Comparison of ENCODE assay signal across 8 cellular contexts in the genomic region with DNA sequence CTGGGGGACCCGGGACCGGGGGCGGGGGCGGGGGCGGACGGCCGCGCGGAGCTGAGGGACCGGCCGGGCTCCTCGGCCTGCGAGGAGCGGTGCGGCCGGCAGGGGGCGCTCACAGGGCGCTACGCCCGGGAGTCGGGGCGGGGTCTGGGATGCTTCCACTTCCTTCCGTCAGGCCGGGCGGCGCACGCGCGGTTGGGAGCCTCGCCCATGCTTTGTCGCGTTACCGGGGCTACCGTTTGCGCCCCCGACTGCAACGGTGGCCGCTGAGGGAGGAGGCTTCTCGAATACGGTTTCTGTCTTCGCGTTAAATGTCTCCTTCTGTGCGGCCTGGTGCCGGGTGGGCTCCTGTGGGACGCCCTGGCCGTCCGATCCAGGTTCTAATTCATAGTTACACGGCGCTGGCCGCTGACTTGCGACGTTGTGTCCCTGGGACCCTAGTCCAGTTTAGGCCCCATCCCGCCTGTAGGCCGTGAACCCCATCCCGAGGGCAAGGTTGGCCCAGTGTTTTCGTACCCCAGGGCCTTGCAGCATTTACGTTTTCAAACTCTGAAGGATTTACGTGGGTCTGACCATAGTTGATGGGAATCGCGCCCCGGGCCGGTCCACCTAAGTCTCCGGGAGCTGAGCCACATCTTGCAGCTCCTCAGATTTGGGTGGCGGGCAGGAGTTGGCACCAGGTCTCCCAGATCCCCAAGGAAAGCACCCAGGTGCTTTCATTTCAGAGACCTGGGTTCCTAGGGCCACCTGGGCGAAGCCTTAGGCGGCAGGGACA. TPM values are rescaled to one million over a fixed set of nuclear protein-coding genes. Genes with fewer than 3 reads are reported as not detected.
DNase-seq lines count a peak whose midpoint lies in the region; ATAC-seq and TF ChIP-seq lines count a peak whose summit lies in the region.

No MANE protein-coding gene starts in this region.

- peak; percentile 36 for ATAC-seq in GM21717 (IDR thresholded peaks at IDR 0.05; ENCODE audit: unreplicated experiment)
- ATAC-seq in RWPE2 (ENCODE audit: low read depth): peak; percentile 45

- peaks cover 8% of the 10 kb centered on the region for H3K9me3 Mint-ChIP-seq in neural progenitor cell

- peak overlapping the region; percentile 52 for H3K9ac ChIP-seq in neural progenitor cell

- peak overlapping the region; percentile 71 for H3K4me3 ChIP-seq in RWPE2 (ENCODE audit: severe bottlenecking)
- H3K4me3 ChIP-seq in foreskin fibroblast (ENCODE audit: low read depth in 1 of 2, low read length in 2 of 2): peak overlapping the region; percentile 68 to 89
- peak overlapping the region; percentile 74 for H3K4me3 ChIP-seq in neural progenitor cell
- H3K4me3 ChIP-seq in stomach: peak overlapping the region; percentile 55 to 72 (median 68)

- H4K20me1 ChIP-seq in neural progenitor cell (ENCODE audit: low read depth): no peaks in the 10 kb centered on the region

- TF ChIP-seq CTCF in LNCAP (IDR thresholded peaks at IDR 0.05) (peak; percentile 64), RWPE2 (IDR thresholded peaks at IDR 0.05; ENCODE audit: poor library complexity, severe bottlenecking) (peak; percentile 78), foreskin fibroblast (IDR thresholded peaks at IDR 0.05; ENCODE audit: low read depth, low read length) (peak; percentile 34), neural progenitor cell (IDR thresholded peaks at IDR 0.05) (peak; percentile 67), stomach (IDR thresholded peaks at IDR 0.05) (peak in 3 of 7 experiments; percentile 74 to 92 (median 83))

- no peaks in the 10 kb centered on the region for H3K9me3 ChIP-seq in RWPE2 (ENCODE audit: severe bottlenecking)
- no peaks in the 10 kb centered on the region for H3K9me3 ChIP-seq in neural progenitor cell (ENCODE audit: low read depth)
- no peaks in the 10 kb centered on the region for H3K9me3 ChIP-seq in stomach

- H3K79me2 ChIP-seq in neural progenitor cell (ENCODE audit: low read depth): peaks cover 7% of the 10 kb centered on the region

- no peaks in the 10 kb centered on the region for H3K36me3 Mint-ChIP-seq in neural progenitor cell

- peak overlapping the region; percentile 60 for H3K27ac Mint-ChIP-seq in neural progenitor cell

- intact Hi-C loops in stomach (cut with DNase I; ENCODE audit: low total_unique reads): no loop called here

- 0 to 56% (median 25%) methylated on average over 39 to 64 of the region's 66 CpGs; no CpG with 5 or more reads in 1 of the 5 donors for WGBS in stomach, 5 donors

- TF ChIP-seq POLR2A in stomach (IDR thresholded peaks at IDR 0.05): no peak

- H3K4me2 ChIP-seq in neural progenitor cell: peak overlapping the region; percentile 83

- no peak for TF ChIP-seq EP300 in stomach (IDR thresholded peaks at IDR 0.05)

- peaks cover 9% of the 10 kb centered on the region for H3F3A ChIP-seq in neural progenitor cell (ENCODE audit: low read depth)

- H3K27me3 ChIP-seq in RWPE2 (ENCODE audit: insufficient read depth, poor library complexity, severe bottlenecking) (no peaks in the 10 kb centered on the region), neural progenitor cell (peaks cover 13% of the 10 kb centered on the region), stomach (no peaks in the 10 kb centered on the region)

- H3K27me3 Mint-ChIP-seq in neural progenitor cell (ENCODE audit: insufficient read depth, low read depth): peaks cover 9% of the 10 kb centered on the region

- H3K4me3 Mint-ChIP-seq in neural progenitor cell: peak overlapping the region; percentile 96

- H2AFZ ChIP-seq in neural progenitor cell (replicated peaks): peak overlapping the region; percentile 46

- peak overlapping the region; percentile 55 for H3K27ac ChIP-seq in RWPE2 (ENCODE audit: poor library complexity, severe bottlenecking)
- no peak overlapping the region for H3K27ac ChIP-seq in neural progenitor cell
- peak overlapping the region; percentile 80 to 95 (median 90) for H3K27ac ChIP-seq in stomach

- H3K4me1 Mint-ChIP-seq in neural progenitor cell: peaks cover 6% of the 10 kb centered on the region

- H3K36me3 ChIP-seq in RWPE2 (ENCODE audit: low read depth) (peaks cover 30% of the 10 kb centered on the region), neural progenitor cell (peaks cover 5% of the 10 kb centered on the region), stomach (peaks cover 0 to 24% (median 19%) of the 10 kb centered on the region in 4 donors)

- DNase-seq in DMS53 (lab: John Stamatoyannopoulos, UW) (peak; percentile 84), RWPE2 (ENCODE audit: low spot score) (peak; percentile 77), activated gamma-delta T cell treated with Interleukin-2 at 50 U/mL for 16 hours (peak; percentile 85), foreskin fibroblast (peak; percentile 74 to 93), neural progenitor cell (ENCODE audit: low spot score) (peak; percentile 93), stomach (peak; percentile 87)

- H3K4me1 ChIP-seq in RWPE2 (ENCODE audit: insufficient read depth, poor library complexity, severe bottlenecking) (peaks cover 5% of the 10 kb centered on the region), neural progenitor cell (no peaks in the 10 kb centered on the region), stomach (peaks cover 0 to 26% (median 10%) of the 10 kb centered on the region in 4 donors)

RNA-seq across cellular contexts. Expression of a gene that starts 0.5 kb away (rescaled TPM):
- total RNA-seq in neural progenitor cell (ENCODE audit: low replicate concordance) (21.9 and 33.2 TPM in 2 replicates), stomach (10 to 100 TPM; 13.6 to 44.0 (median 38.4) TPM)
- polyA plus RNA-seq in stomach: 10 to 100 TPM; 16.5 to 22.3 (median 20.0) TPM
